ENCODE assay signal across 8 cellular contexts in genomic region chr1:112718691-112719418, GRCh38. TPM values are rescaled to one million over a fixed set of nuclear protein-coding genes. Genes with fewer than 3 reads are reported as not detected.
DNase-seq lines count a peak whose midpoint lies in the region; ATAC-seq, FAIRE-seq and TF ChIP-seq lines count a peak whose summit lies in the region.

No MANE protein-coding gene starts in this region.

- TF ChIP-seq CTCF in left lung (IDR thresholded peaks at IDR 0.05): peak; percentile 86 to 90

- H3K27ac ChIP-seq in left lung: no peak overlapping the region

- peaks cover 0 to 59% of the 10 kb centered on the region in 2 donors for H3K27me3 ChIP-seq in left lung

- no peak for ATAC-seq in central memory CD8-positive, alpha-beta T cell (replicated peaks; ENCODE audit: extremely low read depth, poor library complexity, severe bottlenecking)
- ATAC-seq in left lung (peak; percentile 27), GM19467 (IDR thresholded peaks at IDR 0.05; ENCODE audit: unreplicated experiment) (no peak)

- no peaks in the 10 kb centered on the region for H3K9me3 ChIP-seq in left lung

- H3K4me1 ChIP-seq in left lung: peaks cover 13 to 42% of the 10 kb centered on the region in 2 donors

- H3K27me3 Mint-ChIP-seq in central memory CD8-positive, alpha-beta T cell: peaks cover 33% of the 10 kb centered on the region

- peaks cover 5% of the 10 kb centered on the region for H3K36me3 Mint-ChIP-seq in central memory CD8-positive, alpha-beta T cell (ENCODE audit: insufficient read depth)

- DNase-seq in 8988T (peak; percentile 74), GM18507 (ENCODE audit: extremely low spot score, insufficient read length, low read depth) (peak; percentile 49), NCI-H2227 treated with DMSO at 0.1 percent for 48 hours (lab: John Stamatoyannopoulos, UW) (peak; percentile 66), left lung (peak; percentile 81 to 98)
- DNase-seq in activated CD4-positive, alpha-beta T cell treated with anti-CD3 and anti-CD28 coated beads for 24 hours (ENCODE audit: low read depth in 2 of 2): peak; percentile 57 to 73
- DNase-seq in central memory CD8-positive, alpha-beta T cell (ENCODE audit: low spot score in 2 of 2): peak; percentile 42 to 54
- DNase-seq in stimulated activated CD4-positive, alpha-beta T cell treated with anti-CD3 and anti-CD28 coated beads, Interleukin-2, amount 100 ng/mL, for 48 hours: peak; percentile 74 to 80

- H3K9me3 Mint-ChIP-seq in central memory CD8-positive, alpha-beta T cell: no peaks in the 10 kb centered on the region

- H3K4me1 Mint-ChIP-seq in central memory CD8-positive, alpha-beta T cell: peaks cover 26% of the 10 kb centered on the region

- intact Hi-C loops in left lung (cut with DNase I): loop anchor here in 1 of 2 donors (5.0 kb wide), 1 partner anchor 83 kb away; no protein-coding TSS in a partner anchor

- no peak overlapping the region for H3K4me3 ChIP-seq in left lung

- H3K36me3 ChIP-seq in left lung: no peaks in the 10 kb centered on the region

- peak; percentile 31 for FAIRE-seq in GM18507 (lab: Jason Lieb, UNC)

- no peak overlapping the region for H3K4me3 Mint-ChIP-seq in central memory CD8-positive, alpha-beta T cell

- no peak overlapping the region for H3K27ac Mint-ChIP-seq in central memory CD8-positive, alpha-beta T cell (ENCODE audit: low read depth)

RNA-seq across cellular contexts. Expression of gene PPM1J, which starts 3.7 kb away (rescaled TPM):
- under 1 TPM; 0.76 to 0.93 TPM for total RNA-seq in left lung

RNA-seq across cellular contexts. Expression of gene RHOC, which starts 11.9 kb away (rescaled TPM):
- total RNA-seq in left lung: 100 to 1,000 TPM; 195 to 197 TPM

RNA-seq across cellular contexts. Expression of gene MOV10, which starts 44.4 kb away (rescaled TPM):
- 10 to 100 TPM; 57.8 to 59.0 TPM for total RNA-seq in left lung
